8 cellular contexts compared by ENCODE assay signal in the genomic region with DNA sequence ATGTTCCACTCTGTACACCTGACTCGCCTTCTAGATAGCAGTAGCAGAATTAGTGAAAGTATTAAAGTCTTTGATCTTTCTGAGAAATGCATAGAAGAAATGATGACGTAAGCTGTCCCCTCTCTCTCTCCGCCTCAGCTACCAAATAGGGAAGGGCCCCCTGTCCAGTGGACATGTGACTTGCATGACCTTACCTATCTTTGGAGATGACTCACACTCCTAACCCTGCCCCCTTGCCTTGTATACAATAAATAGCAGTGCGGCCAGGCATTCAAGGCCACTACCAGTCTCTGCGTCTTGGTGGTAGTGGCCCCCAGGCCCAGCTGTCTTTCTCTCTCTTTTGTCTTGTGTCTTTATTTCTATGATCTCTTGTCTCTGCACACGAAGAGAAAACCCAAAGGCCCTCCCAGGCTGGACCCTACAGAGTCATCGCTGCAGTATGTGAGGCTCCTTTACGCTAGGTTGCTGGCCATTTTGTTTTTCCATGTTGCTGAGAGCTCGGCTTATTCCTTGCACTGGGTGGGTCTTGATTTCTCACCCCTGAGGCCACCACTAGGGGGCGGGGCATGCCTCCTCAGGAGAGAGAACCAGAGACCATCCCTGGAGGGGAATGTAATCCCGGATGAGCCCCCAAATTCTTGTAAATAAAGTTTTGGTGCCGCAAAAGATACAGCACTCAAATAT. TPM values are rescaled to one million over a fixed set of nuclear protein-coding genes. Genes with fewer than 3 reads are reported as not detected.
A peak's percentile ranks its signal among the peaks of the same experiment; 100 is the strongest.
DNase-seq lines count a peak whose midpoint lies in the region; ATAC-seq, FAIRE-seq and TF ChIP-seq lines count a peak whose summit lies in the region.

No MANE protein-coding gene starts in this region.

- H3K27ac Mint-ChIP-seq in T-helper 17 cell: no peak overlapping the region

- DNase-seq in A172 (ENCODE audit: low spot score) (peak; percentile 31), ELR (ENCODE audit: low read depth) (peak; percentile 60), NCI-H774 (lab: John Stamatoyannopoulos, UW) (peak; percentile 13), epithelial cell of proximal tubule (ENCODE audit: low read depth) (no peak), GM12891 (ENCODE audit: insufficient read length, low spot score) (no peak), T-helper 17 cell (no peak), NOMO-1 treated with dmso at 0.1 percent for 144 hours (lab: John Stamatoyannopoulos, UW; ENCODE audit: unreplicated experiment) (no peak)

- no peak for ATAC-seq in HG03457 (IDR thresholded peaks at IDR 0.05; ENCODE audit: unreplicated experiment)
- no peak for ATAC-seq in T-helper 17 cell

- H3K27me3 Mint-ChIP-seq in T-helper 17 cell: peaks cover 27% of the 10 kb centered on the region

- peaks cover 2% of the 10 kb centered on the region for H3K36me3 Mint-ChIP-seq in T-helper 17 cell (ENCODE audit: low read depth)

- H3K4me3 ChIP-seq in epithelial cell of proximal tubule (ENCODE audit: low read depth, low read length): no peak overlapping the region

- no peaks in the 10 kb centered on the region for H3K4me1 Mint-ChIP-seq in T-helper 17 cell

- H3K9me3 ChIP-seq in T-helper 17 cell (ENCODE audit: control insufficient read depth, low read length, poor library complexity, severe bottlenecking): no peaks in the 10 kb centered on the region

- no peak for FAIRE-seq in GM12891 (lab: Jason Lieb, UNC)

- peak; percentile 17 for TF ChIP-seq CTCF in epithelial cell of proximal tubule (conservative IDR thresholded peaks at IDR 0.05; ENCODE audit: low read depth, low read length)

- no peak for TF ChIP-seq POLR2A in GM12891 (IDR thresholded peaks at IDR 0.05; ENCODE audit: low read depth, low read length)

- H3K4me3 Mint-ChIP-seq in T-helper 17 cell: no peak overlapping the region

TF ChIP-seq in GM12891, 5 proteins besides CTCF, POLR2A, EP300 and RAD21:
- no peak for TF ChIP-seq POLR2AphosphoS5 (IDR thresholded peaks at IDR 0.05; ENCODE audit: low read depth, low read length)
- TF ChIP-seq PAX5 (IDR thresholded peaks at IDR 0.05; ENCODE audit: insufficient read depth, low read length, severe bottlenecking): no peak
- no peak for TF ChIP-seq SPI1 (IDR thresholded peaks at IDR 0.05; ENCODE audit: low read depth, low read length)
- TF ChIP-seq TAF1 (IDR thresholded peaks at IDR 0.05; ENCODE audit: low read depth, low read length): no peak
- TF ChIP-seq POU2F2 (IDR thresholded peaks at IDR 0.05; ENCODE audit: low read depth, low read length): no peak
TF ChIP-seq in GM12891: peak in this region for 0.

RNA-seq across cellular contexts. Expression of a gene that starts 16.0 kb away (rescaled TPM):
- total RNA-seq in A172 (2014; rRNA removed; shearing (Covaris generic)): 0.02 and 0.07 TPM in 2 replicates
- total RNA-seq in epithelial cell of proximal tubule: 0.07 and 0.23 TPM in 2 replicates
- polyA plus RNA-seq in GM12891 (2012; ENCODE audit: low read depth, missing spikeins): 0.04 TPM
- not detected for total RNA-seq in T-helper 17 cell

RNA-seq across cellular contexts. Expression of a gene that starts 54.7 kb away (rescaled TPM):
- total RNA-seq in A172 (2014; rRNA removed; shearing (Covaris generic)): 40.6 and 53.1 TPM in 2 replicates
- total RNA-seq in epithelial cell of proximal tubule (56.7 and 61.1 TPM in 2 replicates), T-helper 17 cell (100 to 1,000 TPM; 177 to 181 TPM)
- 14.9 TPM for polyA plus RNA-seq in GM12891 (2012; ENCODE audit: low read depth, missing spikeins)

Comparison
In these comparisons a context has a peak if more than half of its experiments do, and no peak if none do; other contexts are left out.
1. DNase-seq: peak in A172 (single experiment), ELR (single experiment) and NCI-H774 (single experiment); none in epithelial cell of proximal tubule (single experiment), GM12891 (single experiment), T-helper 17 cell (0 of 3) and NOMO-1 treated with dmso at 0.1 percent for 144 hours (single experiment).